In genomic region chr5:168224110-168224509, GRCh38 we compare ENCODE assay signal across 24 cellular contexts.
"Had no signal": no experiment of that assay in that cellular context is flagged by ENCODE, and none has a peak within 500 bp of the region (broad histone marks: within the 10 kb centered on the region; RNA-seq: fewer than 3 reads in every experiment).

No MANE protein-coding gene starts in this region.

- H3K4me1 ChIP-seq: psoas muscle had no signal

- H3K4me3 Mint-ChIP-seq: immature natural killer cell; naive thymus-derived CD4-positive, alpha-beta T cell; nephron had no signal

- H3K36me3 ChIP-seq: ovary, stomach, thyroid gland, upper lobe of left lung had no signal

- H3K4me2 ChIP-seq: smooth muscle cell had no signal

- ATAC-seq: left lobe of liver; naive thymus-derived CD4-positive, alpha-beta T cell; psoas muscle had no signal

- H3K9me3 ChIP-seq: ovary, psoas muscle, stomach, thyroid gland, upper lobe of left lung had no signal

- H3K36me3 Mint-ChIP-seq: naive thymus-derived CD4-positive, alpha-beta T cell had no signal

- H3K4me3 ChIP-seq: dorsolateral prefrontal cortex, ovary, psoas muscle, smooth muscle cell, stomach, thyroid gland, upper lobe of left lung had no signal

- H3K27me3 ChIP-seq: dorsolateral prefrontal cortex, ovary, thyroid gland, upper lobe of left lung had no signal

- H3K27ac Mint-ChIP-seq: naive thymus-derived CD4-positive, alpha-beta T cell had no signal

- H3K9me3 Mint-ChIP-seq: immature natural killer cell, nephron had no signal

- H3K27ac ChIP-seq: dorsolateral prefrontal cortex, ovary, psoas muscle, stomach, thyroid gland, upper lobe of left lung had no signal

- DNase-seq: dorsolateral prefrontal cortex; effector CD4-positive, alpha-beta T cell; hypothalamus; immature natural killer cell; islet precursor cell; mesenchymal stem cell; midbrain; naive thymus-derived CD4-positive, alpha-beta T cell; occipital lobe; ovary; posterior cingulate gyrus; psoas muscle; retina; stimulated activated CD4-positive, alpha-beta T cell treated with anti-CD3 and anti-CD28 coated beads, Interleukin-12 subunit alpha, Interleukin-12 subunit beta, amount 100 ng/mL, for 4 hours; stimulated activated CD4-positive, alpha-beta T cell treated with anti-CD3 and anti-CD28 coated beads, Interleukin-1b, Interleukin-23, amount 100 ng/mL, for 48 hours; stimulated activated CD4-positive, alpha-beta T cell treated with anti-CD3 and anti-CD28 coated beads, Interleukin-4, amount 100 ng/mL, for 1 hour; stimulated activated CD8-positive, alpha-beta memory T cell treated with anti-CD3 and anti-CD28 coated beads, Interleukin-4, amount 100 ng/mL, for 48 hours; stimulated activated naive CD4-positive, alpha-beta T cell treated with Interleukin-2 at 50 U/mL for 16 hours; stomach; thyroid gland had no signal
